Comparison of ENCODE assay signal across 23 cellular contexts in genomic region chr1:2444138-2444591, GRCh38. TPM values are rescaled to one million over a fixed set of nuclear protein-coding genes. Genes with fewer than 3 reads are reported as not detected.
DNase-seq lines count a peak whose midpoint lies in the region; FAIRE-seq and TF ChIP-seq lines count a peak whose summit lies in the region.
"Had no signal": no experiment of that assay in that cellular context is flagged by ENCODE, and none has a peak within 500 bp of the region (broad histone marks: within the 10 kb centered on the region; RNA-seq: fewer than 3 reads in every experiment).

No MANE protein-coding gene starts in this region.

- peaks cover 6 to 13% of the 10 kb centered on the region in 2 experiments for H3K27me3 ChIP-seq in endothelial cell of umbilical vein (ENCODE audit: control insufficient read depth in 2 of 2, insufficient read depth in 2 of 2, low read length in 2 of 2)
- H3K27me3 ChIP-seq in SK-N-SH (ENCODE audit: insufficient read depth), result peaks cover 9% of the 10 kb centered on the region; the same call in 1 of the 2 replicates
- H3K27me3 ChIP-seq: testis had no signal

- no peaks in the 10 kb centered on the region for H3K79me2 ChIP-seq in endothelial cell of umbilical vein (ENCODE audit: control insufficient read depth, insufficient read depth, low read length)
- H3K79me2 ChIP-seq in SK-N-SH (ENCODE audit: insufficient read depth), result no peaks in the 10 kb centered on the region
- H3K79me2 ChIP-seq: parathyroid adenoma had no signal

- TF ChIP-seq CTCF in WI38 (IDR thresholded peaks at IDR 0.05; ENCODE audit: low read depth, low read length) (no peak), endothelial cell of umbilical vein (IDR thresholded peaks at IDR 0.05; ENCODE audit: extremely low read depth in 1 of 2, insufficient read depth in 1 of 2, low read depth in 1 of 2, low read length in 2 of 2) (no peak), SK-N-SH (IDR thresholded peaks at IDR 0.05) (no peak)

- POLR2A ChIA-PET in endothelial cell of umbilical vein (lab: Charles Lee), result no interaction called here
- POLR2A ChIA-PET in SK-N-SH (lab: Yijun Ruan, JAX), result no interaction called here

- BruUV-seq in endothelial cell of umbilical vein (replicated peaks; lab: Mats Ljungman, UMichigan), result no TSS peak

- CTCF ChIA-PET in endothelial cell of umbilical vein (lab: Charles Lee), result interaction anchor here (0.6 to 1.0 kb wide), 2 partner anchors 65 to 104 kb away, joined by 3 read pairs; no protein-coding TSS in a partner anchor
- CTCF ChIA-PET in SK-N-SH (lab: Yijun Ruan, JAX), result interaction anchor here (0.8 to 1.2 kb wide), 4 partner anchors 12 to 103 kb away, joined by 3 to 7 read pairs (median 4); no protein-coding TSS in a partner anchor

- H2AFZ ChIP-seq in endothelial cell of umbilical vein (ENCODE audit: low read depth, low read length) (no peak overlapping the region), SK-N-SH (ENCODE audit: low read depth) (no peak overlapping the region)
- H2AFZ ChIP-seq: parathyroid adenoma had no signal

- no peaks in the 10 kb centered on the region for H3K9me1 ChIP-seq in endothelial cell of umbilical vein (replicated peaks; ENCODE audit: control insufficient read depth, extremely low read depth, insufficient read depth, low read length)

- H4K20me1 ChIP-seq in endothelial cell of umbilical vein (replicated peaks; ENCODE audit: control insufficient read depth, extremely low read depth, insufficient read depth, low read length), result no peaks in the 10 kb centered on the region
- H4K20me1 ChIP-seq in SK-N-SH (ENCODE audit: insufficient read depth), result no peaks in the 10 kb centered on the region

- H3K4me2 ChIP-seq in endothelial cell of umbilical vein (ENCODE audit: insufficient read depth, low read length) (no peak overlapping the region), SK-N-SH (no peak overlapping the region)

- no peak for TF ChIP-seq EP300 in SK-N-SH (IDR thresholded peaks at IDR 0.05; ENCODE audit: borderline replicate concordance in 1 of 2, low read depth in 1 of 2, low read length in 1 of 2)

- DNase-seq in endothelial cell of umbilical vein (ENCODE audit: low read depth, low spot score) (no peak), skeletal muscle cell (ENCODE audit: low read depth) (no peak), SK-N-SH (no peak), NCI-H2081 treated with DMSO at 0.1 percent for 48 hours (lab: John Stamatoyannopoulos, UW) (no peak)
- no peak for DNase-seq in activated effector memory CD4-positive, alpha-beta T cell treated with anti-CD3 and anti-CD28 coated beads, Interleukin-2, amount 50 U/mL, for 16 hours
- DNase-seq in activated CD4-positive, CD25-positive, alpha-beta regulatory T cell (lab: John Stamatoyannopoulos, UW), result no peak
- DNase-seq: activated CD8-positive, alpha-beta memory T cell treated with anti-CD3 and anti-CD28 coated beads, Interleukin-2, amount 10 ng/mL, durations not matched to agents 7 days and 5 days; HFFc6; islet precursor cell; NCI-H1092; NCI-H187; NCI-H524 treated with DMSO at 0.1 percent for 48 hours; NK-92 treated with Interleukin-12 subunit alpha and Interleukin-12 subunit beta, amount 100 ng/mL, for 24 hours; Right ventricle myocardium superior; uterus had no signal

- H3K9ac ChIP-seq in ES-I3 (ENCODE audit: low read depth, low read length), result peak overlapping the region; percentile 6; the same call in 1 of the 2 replicates
- no peak overlapping the region for H3K9ac ChIP-seq in endothelial cell of umbilical vein (replicated peaks; ENCODE audit: extremely low read depth, insufficient read depth, low read length)
- H3K9ac ChIP-seq in SK-N-SH, result no peak overlapping the region
- H3K9ac ChIP-seq: parathyroid adenoma had no signal

- no peaks in the 10 kb centered on the region for H3K9me2 ChIP-seq in SK-N-SH

- dilution Hi-C loops in endothelial cell of umbilical vein (cut with MboI; ENCODE audit: extremely low pct_ligation_motif_present, low sequenced_read_pairs), result no loop called here

- no peaks in the 10 kb centered on the region for H3K9me3 ChIP-seq in ES-I3 (ENCODE audit: control insufficient read depth, insufficient read depth, low read length)
- H3K9me3 ChIP-seq in endothelial cell of umbilical vein (replicated peaks; ENCODE audit: control insufficient read depth, insufficient read depth, low read length), result no peaks in the 10 kb centered on the region
- H3K9me3 ChIP-seq in SK-N-SH, result no peaks in the 10 kb centered on the region
- H3K9me3 ChIP-seq: gastroesophageal sphincter, testis, uterus had no signal

- no peaks in the 10 kb centered on the region for H3F3A ChIP-seq in SK-N-SH (replicated peaks; ENCODE audit: insufficient read depth)

- TF ChIP-seq RAD21 in SK-N-SH (IDR thresholded peaks at IDR 0.05; ENCODE audit: low read length), result no peak

- peak overlapping the region; percentile 30 for H3K4me3 ChIP-seq in WI38 (ENCODE audit: low read depth, low read length)
- H3K4me3 ChIP-seq in endothelial cell of umbilical vein (replicated peaks in 1 of 3; ENCODE audit: insufficient read depth in 1 of 3, low read depth in 1 of 3, low read length in 3 of 3), result no peak overlapping the region
- peak overlapping the region; percentile 18 for H3K4me3 ChIP-seq in skeletal muscle cell (ENCODE audit: low read depth, low read length)
- no peak overlapping the region; a peak in 1 of 4 replicates for H3K4me3 ChIP-seq in SK-N-SH (ENCODE audit: low read depth in 2 of 2, low read length in 1 of 2)
- H3K4me3 ChIP-seq: gastroesophageal sphincter, testis, uterus had no signal

- intact Hi-C loops in endothelial cell of umbilical vein (cut with micrococcal nuclease), result no loop called here

- no peak for TF ChIP-seq POLR2A in endothelial cell of umbilical vein (IDR thresholded peaks at IDR 0.05; ENCODE audit: low read depth, low read length)

- H3K4me1 ChIP-seq in ES-I3 (ENCODE audit: insufficient read depth, low read length) (peaks cover 13% of the 10 kb centered on the region; the same call in 1 of the 2 replicates), endothelial cell of umbilical vein (ENCODE audit: control insufficient read depth, extremely low read depth, insufficient read depth, low read length) (peaks cover 10% of the 10 kb centered on the region), SK-N-SH (ENCODE audit: control insufficient read depth in 1 of 2, insufficient read depth in 2 of 2, low read depth in 1 of 2, low read length in 1 of 2) (no peaks in the 10 kb centered on the region)
- H3K4me1 ChIP-seq: parathyroid adenoma had no signal

- WGBS in SK-N-SH (ENCODE audit: low lambda C conversion rate), result no CpG with 5 or more reads among the region's 27 CpGs

- H3K36me3 ChIP-seq in ES-I3 (ENCODE audit: insufficient read depth, low read length) (no peaks in the 10 kb centered on the region), endothelial cell of umbilical vein (ENCODE audit: control insufficient read depth in 2 of 2, extremely low read depth in 1 of 2, insufficient read depth in 2 of 2, low read length in 2 of 2) (no peaks in the 10 kb centered on the region), SK-N-SH (replicated peaks in 1 of 2; ENCODE audit: control insufficient read depth in 1 of 2, insufficient read depth in 2 of 2, low read length in 1 of 2) (no peaks in the 10 kb centered on the region)
- H3K36me3 ChIP-seq: gastroesophageal sphincter, uterus had no signal

- FAIRE-seq in endothelial cell of umbilical vein (lab: Jason Lieb, UNC), result no peak
- FAIRE-seq: D721Med, endometrium, GM18507 had no signal

- H3K27ac ChIP-seq in endothelial cell of umbilical vein (ENCODE audit: insufficient read depth, low read depth, low read length) (no peak overlapping the region), SK-N-SH (ENCODE audit: low read depth in 2 of 2, low read length in 1 of 2) (no peak overlapping the region)
- H3K27ac ChIP-seq: gastroesophageal sphincter, parathyroid adenoma, testis, uterus had no signal

RNA-seq across cellular contexts. Expression of gene PEX10, which starts 31.8 kb away (rescaled TPM):
- 23.0 and 26.7 TPM in 2 replicates for total RNA-seq in endothelial cell of umbilical vein
- 25.1 and 31.5 TPM in 2 replicates for polyA plus RNA-seq in endothelial cell of umbilical vein
- polyA plus RNA-seq in endothelial cell of umbilical vein (2011; cell fraction: cytosol; rRNA removed), result 20.0 and 25.0 TPM in 2 replicates
- polyA plus RNA-seq in endothelial cell of umbilical vein (2011; cell fraction: nucleus; rRNA removed), result 17.1 and 17.6 TPM in 2 replicates
- polyA plus RNA-seq in endothelial cell of umbilical vein (2012), result 15.0 and 16.1 TPM in 2 replicates
- polyA minus RNA-seq in endothelial cell of umbilical vein, result 14.5 and 18.2 TPM in 2 replicates
- 15.8 TPM for polyA minus RNA-seq in endothelial cell of umbilical vein (2011; cell fraction: cytosol; rRNA and poly(A)+ RNA removed)
- polyA minus RNA-seq in endothelial cell of umbilical vein (2011; cell fraction: nucleus; rRNA and poly(A)+ RNA removed), result 9.1 and 13.8 TPM in 2 replicates
- polyA plus RNA-seq in SK-N-SH (2012; rRNA removed), result 25.7 and 28.6 TPM in 2 replicates
- polyA plus RNA-seq in SK-N-SH (2012; cell fraction: cytosol; rRNA removed), result 15.1 and 21.5 TPM in 2 replicates
- 36.3 and 37.8 TPM in 2 replicates for polyA plus RNA-seq in SK-N-SH (2012; cell fraction: nucleus; rRNA removed)

RNA-seq across cellular contexts. Expression of gene PLCH2, which starts 31.9 kb away (rescaled TPM):
- total RNA-seq in endothelial cell of umbilical vein, result 0.31 and 0.32 TPM in 2 replicates
- 0.16 and 0.19 TPM in 2 replicates for polyA plus RNA-seq in endothelial cell of umbilical vein
- polyA plus RNA-seq in endothelial cell of umbilical vein (2011; cell fraction: cytosol; rRNA removed), result 0.01 and 0.23 TPM in 2 replicates
- polyA plus RNA-seq in endothelial cell of umbilical vein (2011; cell fraction: nucleus; rRNA removed), result 0.34 and 0.55 TPM in 2 replicates
- polyA plus RNA-seq in endothelial cell of umbilical vein (2012), result 0.43 and 0.74 TPM in 2 replicates
- 0.08 TPM in 1 of 2 replicates, not detected in the other for polyA minus RNA-seq in endothelial cell of umbilical vein
- polyA minus RNA-seq in endothelial cell of umbilical vein (2011; cell fraction: cytosol; rRNA and poly(A)+ RNA removed), result not detected
- 0.19 and 0.72 TPM in 2 replicates for polyA minus RNA-seq in endothelial cell of umbilical vein (2011; cell fraction: nucleus; rRNA and poly(A)+ RNA removed)
- polyA plus RNA-seq in SK-N-SH (2012; rRNA removed), result 0.08 and 0.18 TPM in 2 replicates
- 0.06 and 0.16 TPM in 2 replicates for polyA plus RNA-seq in SK-N-SH (2012; cell fraction: cytosol; rRNA removed)
- 0.68 and 0.74 TPM in 2 replicates for polyA plus RNA-seq in SK-N-SH (2012; cell fraction: nucleus; rRNA removed)

RNA-seq across cellular contexts. Expression of gene RER1, which starts 52.5 kb away (rescaled TPM):
- total RNA-seq in endothelial cell of umbilical vein, result 174 and 179 TPM in 2 replicates
- polyA plus RNA-seq in endothelial cell of umbilical vein, result 249 and 292 TPM in 2 replicates
- 172 and 180 TPM in 2 replicates for polyA plus RNA-seq in endothelial cell of umbilical vein (2011; cell fraction: cytosol; rRNA removed)
- 248 and 277 TPM in 2 replicates for polyA plus RNA-seq in endothelial cell of umbilical vein (2011; cell fraction: nucleus; rRNA removed)
- 123 and 155 TPM in 2 replicates for polyA plus RNA-seq in endothelial cell of umbilical vein (2012)
- polyA minus RNA-seq in endothelial cell of umbilical vein, result 283 and 344 TPM in 2 replicates
- polyA minus RNA-seq in endothelial cell of umbilical vein (2011; cell fraction: cytosol; rRNA and poly(A)+ RNA removed), result 63.2 TPM
- 42.0 and 63.0 TPM in 2 replicates for polyA minus RNA-seq in endothelial cell of umbilical vein (2011; cell fraction: nucleus; rRNA and poly(A)+ RNA removed)
- polyA plus RNA-seq in SK-N-SH (2012; rRNA removed), result 181 and 189 TPM in 2 replicates
- 176 and 236 TPM in 2 replicates for polyA plus RNA-seq in SK-N-SH (2012; cell fraction: cytosol; rRNA removed)
- 214 and 301 TPM in 2 replicates for polyA plus RNA-seq in SK-N-SH (2012; cell fraction: nucleus; rRNA removed)

RNA-seq across cellular contexts. Expression of gene MORN1, which starts 52.8 kb away (rescaled TPM):
- 6.4 and 6.5 TPM in 2 replicates for total RNA-seq in endothelial cell of umbilical vein
- polyA plus RNA-seq in endothelial cell of umbilical vein, result 3.1 and 4.3 TPM in 2 replicates
- 2.6 and 3.0 TPM in 2 replicates for polyA plus RNA-seq in endothelial cell of umbilical vein (2011; cell fraction: cytosol; rRNA removed)
- polyA plus RNA-seq in endothelial cell of umbilical vein (2011; cell fraction: nucleus; rRNA removed), result 9.5 and 10.2 TPM in 2 replicates
- polyA plus RNA-seq in endothelial cell of umbilical vein (2012), result 1.9 and 2.6 TPM in 2 replicates
- 4.0 and 6.7 TPM in 2 replicates for polyA minus RNA-seq in endothelial cell of umbilical vein
- 11.6 TPM for polyA minus RNA-seq in endothelial cell of umbilical vein (2011; cell fraction: cytosol; rRNA and poly(A)+ RNA removed)
- 6.7 and 7.6 TPM in 2 replicates for polyA minus RNA-seq in endothelial cell of umbilical vein (2011; cell fraction: nucleus; rRNA and poly(A)+ RNA removed)
- 13.7 and 16.3 TPM in 2 replicates for polyA plus RNA-seq in SK-N-SH (2012; rRNA removed)
- 9.6 and 10.3 TPM in 2 replicates for polyA plus RNA-seq in SK-N-SH (2012; cell fraction: cytosol; rRNA removed)
- 35.5 and 38.1 TPM in 2 replicates for polyA plus RNA-seq in SK-N-SH (2012; cell fraction: nucleus; rRNA removed)

Comparison
In these comparisons a context has a peak if more than half of its experiments do, and no peak if none do; other contexts are left out.
1. H3K4me3 ChIP-seq: peak in WI38 (single experiment) and skeletal muscle cell (single experiment); none in endothelial cell of umbilical vein (0 of 3) and SK-N-SH (0 of 2).